ENCODE assay signal across 1 cellular context in the genomic region with DNA sequence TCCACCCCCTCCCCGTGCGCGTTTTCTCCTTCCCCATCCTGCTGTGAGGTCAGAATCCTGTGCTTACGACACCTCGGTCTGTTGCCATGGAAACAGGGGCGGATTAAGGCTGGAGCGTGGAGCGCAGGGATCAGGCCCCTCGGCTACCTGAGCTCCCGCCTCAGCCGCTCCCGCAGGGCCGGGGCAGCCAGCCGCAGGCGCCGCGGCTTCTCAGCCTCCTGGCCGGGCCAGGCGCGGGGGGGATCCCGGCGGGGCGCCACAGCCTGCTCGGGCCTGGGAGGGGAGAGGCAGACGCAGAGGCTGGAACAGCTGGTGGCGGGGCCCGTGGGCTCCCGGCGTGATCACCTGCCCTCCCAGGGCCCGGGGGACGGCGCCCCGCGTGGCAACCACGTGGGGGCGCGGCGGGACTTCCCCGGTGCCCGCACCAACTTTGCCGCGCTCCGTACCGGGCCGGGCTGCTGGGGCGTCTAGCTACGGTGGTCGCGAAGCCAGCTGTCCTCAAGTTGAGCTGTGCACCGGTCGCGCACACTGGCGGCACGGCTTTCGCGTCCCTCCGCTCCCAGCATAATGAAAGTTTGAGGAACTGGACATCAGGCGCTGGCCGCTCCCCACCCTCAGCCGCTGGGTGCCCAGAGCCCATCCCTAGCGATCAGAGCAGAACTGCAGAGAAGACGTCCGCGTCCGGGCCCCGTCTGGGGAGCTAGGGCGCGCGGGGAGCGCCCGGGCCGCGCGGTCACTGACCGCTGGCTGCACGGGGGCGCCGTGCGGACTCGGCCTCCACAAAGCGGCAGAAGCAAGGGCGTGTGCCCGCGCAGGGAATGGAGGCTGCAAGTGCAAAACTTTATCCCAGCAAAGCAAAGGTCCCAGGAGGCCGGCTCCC.
TF ChIP-seq lines count a peak whose summit lies in the region.

No MANE protein-coding gene starts in this region.

TF ChIP-seq in endothelial cell of umbilical vein, 7 proteins besides CTCF, POLR2A, EP300 and RAD21:
- peak; percentile 54 for TF ChIP-seq EZH2 (IDR thresholded peaks at IDR 0.05; ENCODE audit: borderline replicate concordance, low read depth, low read length, severe bottlenecking)
- no peak for TF ChIP-seq MYC (IDR thresholded peaks at IDR 0.05; ENCODE audit: low read depth, low read length)
- TF ChIP-seq JUN (IDR thresholded peaks at IDR 0.05; ENCODE audit: borderline replicate concordance, insufficient read depth, insufficient read length, low read depth): no peak
- no peak for TF ChIP-seq POLR2AphosphoS5 (IDR thresholded peaks at IDR 0.05; ENCODE audit: insufficient read depth, low read depth, low read length)
- TF ChIP-seq, protein P1, sequence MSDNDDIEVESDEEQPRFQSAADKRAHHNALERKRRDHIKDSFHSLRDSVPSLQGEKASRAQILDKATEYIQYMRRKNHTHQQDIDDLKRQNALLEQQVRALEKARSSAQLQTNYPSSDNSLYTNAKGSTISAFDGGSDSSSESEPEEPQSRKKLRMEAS (IDR thresholded peaks at IDR 0.05; ENCODE audit: insufficient read depth, insufficient read length): no peak
- no peak for TF ChIP-seq FOS (IDR thresholded peaks at IDR 0.05; ENCODE audit: borderline replicate concordance, insufficient read depth, low read length)
- TF ChIP-seq GATA2 (IDR thresholded peaks at IDR 0.05; ENCODE audit: insufficient read depth, insufficient read length, low read depth, low read length): no peak
